In genomic region chr19:4868286-4868834, GRCh38 we compare ENCODE assay signal across 9 cellular contexts. TPM values are rescaled to one million over a fixed set of nuclear protein-coding genes. Genes with fewer than 3 reads are reported as not detected.
DNase-seq lines count a peak whose midpoint lies in the region; ATAC-seq and TF ChIP-seq lines count a peak whose summit lies in the region.
"Had no signal": no experiment of that assay in that cellular context is flagged by ENCODE, and none has a peak within 500 bp of the region (broad histone marks: within the 10 kb centered on the region; RNA-seq: fewer than 3 reads in every experiment).

No MANE protein-coding gene starts in this region.

- H3F3A ChIP-seq in SK-N-SH (replicated peaks; ENCODE audit: insufficient read depth) = peaks cover 32% of the 10 kb centered on the region

- H3K27me3 ChIP-seq in SK-N-SH (ENCODE audit: insufficient read depth) = no peaks in the 10 kb centered on the region
- H3K27me3 ChIP-seq in gastroesophageal sphincter = no peaks in the 10 kb centered on the region

- peak overlapping the region in 1 of 2 experiments; percentile 84; a peak in 2 of 4 replicates for H3K27ac ChIP-seq in SK-N-SH (ENCODE audit: low read depth in 2 of 2, low read length in 1 of 2)
- H3K27ac ChIP-seq in gastroesophageal sphincter = peak overlapping the region in 3 of 4 donors; percentile 20 to 86 (median 84)

- H3K9me3 Mint-ChIP-seq in stimulated activated memory B cell treated with anti-CD40 and anti-IgM and Interleukin-4, amounts not matched to agents 10 μg/mL and 1 μg/mL and 100 μg/mL, for 72 hours = no peaks in the 10 kb centered on the region

- H3K27ac Mint-ChIP-seq in T-helper 17 cell = peak overlapping the region; percentile 89
- peak overlapping the region; percentile 85 for H3K27ac Mint-ChIP-seq in stimulated activated memory B cell treated with anti-CD40 and anti-IgM and Interleukin-4, amounts not matched to agents 10 μg/mL and 1 μg/mL and 100 μg/mL, for 72 hours

- DNase-seq in SK-N-SH (no peak), T-helper 17 cell (no peak), NCI-H1930 (lab: John Stamatoyannopoulos, UW) (no peak), superior temporal gyrus (ENCODE audit: extremely low spot score) (no peak), germinal center (ENCODE audit: low spot score) (no peak)

- H3K36me3 ChIP-seq in SK-N-SH (replicated peaks in 1 of 2; ENCODE audit: control insufficient read depth in 1 of 2, insufficient read depth in 2 of 2, low read length in 1 of 2) (peaks cover 0 to 4% of the 10 kb centered on the region in 2 experiments), gastroesophageal sphincter (no peaks in the 10 kb centered on the region)

- H3K9ac ChIP-seq in SK-N-SH = 0 out of 2 replicates have a peak overlapping the region, but pooled peaks have one; percentile 94

- H3K9me3 ChIP-seq in SK-N-SH (no peaks in the 10 kb centered on the region), T-helper 17 cell (ENCODE audit: control insufficient read depth, low read length, poor library complexity, severe bottlenecking) (no peaks in the 10 kb centered on the region), gastroesophageal sphincter (no peaks in the 10 kb centered on the region)

- H3K4me3 Mint-ChIP-seq in T-helper 17 cell = peak overlapping the region; percentile 90
- peak overlapping the region; percentile 88 for H3K4me3 Mint-ChIP-seq in stimulated activated memory B cell treated with anti-CD40 and anti-IgM and Interleukin-4, amounts not matched to agents 10 μg/mL and 1 μg/mL and 100 μg/mL, for 72 hours

- TF ChIP-seq CTCF in SK-N-SH (IDR thresholded peaks at IDR 0.05) = no peak
- TF ChIP-seq CTCF in gastroesophageal sphincter (IDR thresholded peaks at IDR 0.05) = no peak

- TF ChIP-seq RAD21 in SK-N-SH (IDR thresholded peaks at IDR 0.05; ENCODE audit: low read length) = no peak

- TF ChIP-seq POLR2A in gastroesophageal sphincter (IDR thresholded peaks at IDR 0.05) = no peak

- H4K20me1 ChIP-seq in SK-N-SH (ENCODE audit: insufficient read depth) = peaks cover 22% of the 10 kb centered on the region

- ATAC-seq in SK-N-SH treated with all-trans-retinoic acid at 6 μM for 48 hours (no peak), T-helper 17 cell (no peak), gastroesophageal sphincter (no peak)
- ATAC-seq in stimulated activated memory B cell treated with anti-CD40 and anti-IgM and Interleukin-4, amounts not matched to agents 10 μg/mL and 1 μg/mL and 100 μg/mL, for 72 hours = no peak

- peak overlapping the region in 1 of 2 experiments; percentile 97; a peak in 1 of 4 replicates for H3K4me3 ChIP-seq in SK-N-SH (ENCODE audit: low read depth in 2 of 2, low read length in 1 of 2)
- H3K4me3 ChIP-seq in gastroesophageal sphincter = peak overlapping the region in 1 of 2 donors; percentile 86

- no peak overlapping the region for H3K4me2 ChIP-seq in SK-N-SH

- peak overlapping the region; percentile 96; the same call in 1 of the 2 replicates for H2AFZ ChIP-seq in SK-N-SH (ENCODE audit: low read depth)

- H3K79me2 ChIP-seq in SK-N-SH (ENCODE audit: insufficient read depth) = peaks cover 41% of the 10 kb centered on the region

- H3K27me3 Mint-ChIP-seq in T-helper 17 cell = peaks cover under 1% of the 10 kb centered on the region
- peaks cover 15% of the 10 kb centered on the region for H3K27me3 Mint-ChIP-seq in stimulated activated memory B cell treated with anti-CD40 and anti-IgM and Interleukin-4, amounts not matched to agents 10 μg/mL and 1 μg/mL and 100 μg/mL, for 72 hours

- H3K4me1 ChIP-seq in SK-N-SH (ENCODE audit: control insufficient read depth in 1 of 2, insufficient read depth in 2 of 2, low read depth in 1 of 2, low read length in 1 of 2) = peaks cover 6 to 7% of the 10 kb centered on the region in 2 experiments; a peak in 1 of 4 replicates
- peaks cover 0 to 28% (median 7%) of the 10 kb centered on the region in 3 donors for H3K4me1 ChIP-seq in gastroesophageal sphincter

- no peaks in the 10 kb centered on the region for H3K9me2 ChIP-seq in SK-N-SH

- WGBS in SK-N-SH (ENCODE audit: low lambda C conversion rate) = 77% methylated on average over 10 of the region's 10 CpGs
- no CpG with 5 or more reads among the region's 10 CpGs for whole genome bisulfite sequencing in gastroesophageal sphincter (ENCODE audit: low coverage in 1 of 2), 2 donors

- no peaks in the 10 kb centered on the region for H3K36me3 Mint-ChIP-seq in T-helper 17 cell (ENCODE audit: low read depth)
- H3K36me3 Mint-ChIP-seq in stimulated activated memory B cell treated with anti-CD40 and anti-IgM and Interleukin-4, amounts not matched to agents 10 μg/mL and 1 μg/mL and 100 μg/mL, for 72 hours = no peaks in the 10 kb centered on the region

- no peak for TF ChIP-seq EP300 in SK-N-SH (IDR thresholded peaks at IDR 0.05; ENCODE audit: borderline replicate concordance in 1 of 2, low read depth in 1 of 2, low read length in 1 of 2)
- TF ChIP-seq EP300 in gastroesophageal sphincter (IDR thresholded peaks at IDR 0.05) = no peak

- POLR2A ChIA-PET in SK-N-SH (lab: Yijun Ruan, JAX) = interaction anchor here (1.8 kb wide), 1 partner anchor 13 kb away, joined by 6 read pairs; no protein-coding TSS in a partner anchor

- CTCF ChIA-PET in SK-N-SH (lab: Yijun Ruan, JAX) = interaction anchor here (0.9 to 8.7 kb wide), 8 partner anchors 11 to 171 kb away, joined by 3 to 121 read pairs (median 6); partner anchors contain the start of gene UHRF1

- H3K4me1 Mint-ChIP-seq in T-helper 17 cell = peaks cover 14% of the 10 kb centered on the region
- H3K4me1 Mint-ChIP-seq in stimulated activated memory B cell treated with anti-CD40 and anti-IgM and Interleukin-4, amounts not matched to agents 10 μg/mL and 1 μg/mL and 100 μg/mL, for 72 hours = peaks cover 44% of the 10 kb centered on the region

TF ChIP-seq in SK-N-SH, 30 proteins besides CTCF, POLR2A, EP300 and RAD21 (continues in another document):
- TF ChIP-seq USF2 (IDR thresholded peaks at IDR 0.05; ENCODE audit: borderline replicate concordance, low read depth, low read length) = no peak
- no peak for TF ChIP-seq USF1 (IDR thresholded peaks at IDR 0.05; ENCODE audit: borderline replicate concordance, low read depth)
- no peak for TF ChIP-seq ELF1 (IDR thresholded peaks at IDR 0.05)
- TF ChIP-seq POLR2AphosphoS5 (IDR thresholded peaks at IDR 0.05; ENCODE audit: low read depth, low read length) = no peak
- no peak for TF ChIP-seq TCF12 (IDR thresholded peaks at IDR 0.05)
- no peak for TF ChIP-seq SIN3A (IDR thresholded peaks at IDR 0.05; ENCODE audit: borderline replicate concordance, low read depth, low read length)

TF ChIP-seq in SK-N-SH treated with all-trans-retinoic acid at 6 μM for 48 hours, 23 proteins besides CTCF, POLR2A, EP300 and RAD21 (continues in another document):
- TF ChIP-seq OSR1 (CRISPR knock-in tag; IDR thresholded peaks at IDR 0.05) (no peak), PATZ1 (CRISPR knock-in tag; IDR thresholded peaks at IDR 0.05; ENCODE audit: borderline replicate concordance) (no peak), CREB5 (CRISPR knock-in tag; IDR thresholded peaks at IDR 0.05; ENCODE audit: low read depth) (no peak)

RNA-seq across cellular contexts. Expression of gene PLIN3, which starts 0.9 kb away (rescaled TPM):
- 129 and 136 TPM in 2 replicates for polyA plus RNA-seq in SK-N-SH (2012; rRNA removed)
- 55.6 and 96.3 TPM in 2 replicates for polyA plus RNA-seq in SK-N-SH (2012; cell fraction: cytosol; rRNA removed)
- 67.5 and 82.1 TPM in 2 replicates for polyA plus RNA-seq in SK-N-SH (2012; cell fraction: nucleus; rRNA removed)
- total RNA-seq in T-helper 17 cell (10 to 100 TPM; 19.7 to 21.7 TPM), gastroesophageal sphincter (10 to 100 TPM; 18.5 to 66.3 (median 34.7) TPM)

RNA-seq across cellular contexts. Expression of gene ARRDC5, which starts 34.3 kb away (rescaled TPM):
- polyA plus RNA-seq in SK-N-SH (2012; rRNA removed) = not detected in 2 replicates
- not detected in 2 replicates for polyA plus RNA-seq in SK-N-SH (2012; cell fraction: cytosol; rRNA removed)
- 0.04 TPM in 1 of 2 replicates, not detected in the other for polyA plus RNA-seq in SK-N-SH (2012; cell fraction: nucleus; rRNA removed)
- total RNA-seq in T-helper 17 cell (1 to 10 TPM; 4.0 to 4.8 TPM), gastroesophageal sphincter (1 to 10 TPM in 1 of 4 donors, not detected in 3; 1.1 TPM)
- total RNA-seq: epithelial cell of proximal tubule had no signal

RNA-seq across cellular contexts. Expression of gene TICAM1, which starts 36.8 kb away (rescaled TPM):
- polyA plus RNA-seq in SK-N-SH (2012; rRNA removed) = 1.8 and 2.7 TPM in 2 replicates
- 1.9 and 2.6 TPM in 2 replicates for polyA plus RNA-seq in SK-N-SH (2012; cell fraction: cytosol; rRNA removed)
- polyA plus RNA-seq in SK-N-SH (2012; cell fraction: nucleus; rRNA removed) = 2.1 and 3.7 TPM in 2 replicates
- total RNA-seq in T-helper 17 cell (10 to 100 TPM; 23.4 to 29.1 TPM), gastroesophageal sphincter (1 to 10 TPM; 3.6 to 7.9 (median 5.1) TPM)

RNA-seq across cellular contexts. Expression of gene UHRF1, which starts 40.9 kb away (rescaled TPM):
- 23.9 and 43.4 TPM in 2 replicates for polyA plus RNA-seq in SK-N-SH (2012; rRNA removed)
- polyA plus RNA-seq in SK-N-SH (2012; cell fraction: cytosol; rRNA removed) = 22.9 and 34.0 TPM in 2 replicates
- 57.4 and 61.6 TPM in 2 replicates for polyA plus RNA-seq in SK-N-SH (2012; cell fraction: nucleus; rRNA removed)
- total RNA-seq in T-helper 17 cell (under 1 TPM; 0.12 to 0.34 TPM), gastroesophageal sphincter (1 to 10 TPM in 1 of 4 donors, under 1 TPM in 3; 0.58 to 1.4 (median 0.73) TPM)
